In the genomic region with DNA sequence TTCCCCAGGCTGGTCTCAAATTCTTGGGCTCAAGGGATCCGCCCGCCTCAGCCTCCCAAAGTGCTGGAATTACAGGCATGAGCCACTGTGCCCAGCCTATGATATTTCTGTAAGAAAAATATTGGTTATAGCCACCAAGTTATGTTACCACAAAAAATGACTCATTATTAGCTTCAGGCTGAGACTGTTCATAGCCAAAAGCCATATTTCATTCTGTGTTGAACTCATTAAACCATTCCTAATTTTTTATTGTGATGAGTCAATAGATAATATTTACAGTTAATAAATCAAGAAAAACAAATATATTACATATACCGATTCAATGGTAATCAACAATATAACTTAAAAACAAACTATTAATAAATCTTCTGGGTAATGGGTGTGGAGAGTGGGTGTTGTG, we compare ENCODE assay signal across 19 cellular contexts. TPM values are rescaled to one million over a fixed set of nuclear protein-coding genes. Genes with fewer than 3 reads are reported as not detected.
DNase-seq lines count a peak whose midpoint lies in the region; ATAC-seq and TF ChIP-seq lines count a peak whose summit lies in the region.
"Had no signal": no experiment of that assay in that cellular context is flagged by ENCODE, and none has a peak within 500 bp of the region (broad histone marks: within the 10 kb centered on the region; RNA-seq: fewer than 3 reads in every experiment).

No MANE protein-coding gene starts in this region.

- H3K23ac ChIP-seq in IMR-90 (ENCODE audit: low read depth, low read length), result no peak overlapping the region

- TF ChIP-seq POLR2A in IMR-90 (IDR thresholded peaks at IDR 0.05; ENCODE audit: low read depth, low read length), result no peak

- no peak overlapping the region for H3K27ac Mint-ChIP-seq in naive thymus-derived CD4-positive, alpha-beta T cell
- H3K27ac Mint-ChIP-seq: activated CD4-positive, alpha-beta T cell treated with anti-CD3 and anti-CD28 coated beads, Interleukin-2, amount 10 ng/mL, durations not matched to agents 7 days and 5 days; activated naive CD4-positive, alpha-beta T cell treated with anti-CD3 and anti-CD28 coated beads, Interleukin-2, amount 50 U/mL, for 24 hours; memory B cell; neural progenitor cell had no signal

- H3K27me3 Mint-ChIP-seq in activated T-cell treated with anti-CD3 and anti-CD28 coated beads, Interleukin-2, amount 50 U/mL, for 4 hours (ENCODE audit: low read depth), result peaks cover 15% of the 10 kb centered on the region
- H3K27me3 Mint-ChIP-seq in naive thymus-derived CD4-positive, alpha-beta T cell, result peaks cover 7 to 25% (median 13%) of the 10 kb centered on the region in 5 donors

- no peak overlapping the region for H3K4me3 Mint-ChIP-seq in activated T-cell treated with anti-CD3 and anti-CD28 coated beads, Interleukin-2, amount 50 U/mL, for 4 hours
- H3K4me3 Mint-ChIP-seq in naive thymus-derived CD4-positive, alpha-beta T cell, result no peak overlapping the region
- H3K4me3 Mint-ChIP-seq: activated CD4-positive, alpha-beta T cell treated with anti-CD3 and anti-CD28 coated beads, Interleukin-2, amount 10 ng/mL, durations not matched to agents 7 days and 5 days; activated naive CD4-positive, alpha-beta T cell treated with anti-CD3 and anti-CD28 coated beads, Interleukin-2, amount 50 U/mL, for 24 hours; memory B cell; neural progenitor cell had no signal

- H3K9me3 ChIP-seq in IMR-90 (ENCODE audit: control insufficient read depth, insufficient read depth, low read length) (no peaks in the 10 kb centered on the region), mammary epithelial cell (replicated peaks; ENCODE audit: insufficient read depth, low read length) (no peaks in the 10 kb centered on the region)
- no peaks in the 10 kb centered on the region for H3K9me3 ChIP-seq in naive thymus-derived CD4-positive, alpha-beta T cell (ENCODE audit: control insufficient read depth in 2 of 3, low read length in 3 of 3)
- H3K9me3 ChIP-seq: Caco-2, stomach had no signal

- H3K27me3 ChIP-seq in IMR-90 (ENCODE audit: control insufficient read depth, insufficient read depth, low read length) (no peaks in the 10 kb centered on the region), mammary epithelial cell (ENCODE audit: insufficient read depth, low read length) (no peaks in the 10 kb centered on the region)
- no peaks in the 10 kb centered on the region for H3K27me3 ChIP-seq in naive thymus-derived CD4-positive, alpha-beta T cell (ENCODE audit: control insufficient read depth in 2 of 2, insufficient read depth in 2 of 2, low read length in 2 of 2)
- H3K27me3 ChIP-seq: stomach had no signal

- H4K8ac ChIP-seq in IMR-90 (ENCODE audit: low read depth in 2 of 2, low read length in 2 of 2), result no peak overlapping the region

- H3K36me3 Mint-ChIP-seq in activated T-cell treated with anti-CD3 and anti-CD28 coated beads, Interleukin-2, amount 50 U/mL, for 4 hours (ENCODE audit: insufficient read depth), result no peaks in the 10 kb centered on the region
- H3K36me3 Mint-ChIP-seq in naive thymus-derived CD4-positive, alpha-beta T cell, result no peaks in the 10 kb centered on the region
- H3K36me3 Mint-ChIP-seq: activated naive CD4-positive, alpha-beta T cell treated with anti-CD3 and anti-CD28 coated beads, Interleukin-2, amount 50 U/mL, for 24 hours; memory B cell; neural progenitor cell had no signal

- CTCF ChIA-PET in IMR-90 (lab: Yijun Ruan, JAX), result no interaction called here
- CTCF ChIA-PET in mammary epithelial cell (lab: Charles Lee; ENCODE audit: low non-redundant PET), result no interaction called here
- CTCF ChIA-PET in naive thymus-derived CD4-positive, alpha-beta T cell (lab: Charles Lee), result no interaction called here

- H3K4me1 Mint-ChIP-seq in activated T-cell treated with anti-CD3 and anti-CD28 coated beads, Interleukin-2, amount 50 U/mL, for 4 hours (ENCODE audit: low read depth), result no peaks in the 10 kb centered on the region
- H3K4me1 Mint-ChIP-seq in naive thymus-derived CD4-positive, alpha-beta T cell, result no peaks in the 10 kb centered on the region
- H3K4me1 Mint-ChIP-seq: activated CD4-positive, alpha-beta T cell treated with anti-CD3 and anti-CD28 coated beads, Interleukin-2, amount 10 ng/mL, durations not matched to agents 7 days and 5 days; activated naive CD4-positive, alpha-beta T cell treated with anti-CD3 and anti-CD28 coated beads, Interleukin-2, amount 50 U/mL, for 24 hours; neural progenitor cell had no signal

- no peaks in the 10 kb centered on the region for H3K79me1 ChIP-seq in IMR-90 (ENCODE audit: low read depth in 1 of 2, low read length in 2 of 2)

- WGBS in IMR-90 (ENCODE audit: extremely low coverage in 2 of 2, insufficient read length in 1 of 2), 2 experiments, result no CpG with 5 or more reads among the region's 3 CpGs
- 60% methylated on average over 3 of the region's 3 CpGs for WGBS in mammary epithelial cell (ENCODE audit: low coverage, missing lambda C conversion rate)

- H3K27ac ChIP-seq in IMR-90 (ENCODE audit: insufficient read depth, low read length) (no peak overlapping the region), mammary epithelial cell (ENCODE audit: insufficient read depth, low read depth, low read length) (no peak overlapping the region)
- no peak overlapping the region for H3K27ac ChIP-seq in naive thymus-derived CD4-positive, alpha-beta T cell (ENCODE audit: low read depth, low read length)
- H3K27ac ChIP-seq: neural progenitor cell, stomach had no signal

- TF ChIP-seq RAD21 in IMR-90 (IDR thresholded peaks at IDR 0.05; ENCODE audit: low read length), result no peak

- no peak overlapping the region for H3K56ac ChIP-seq in IMR-90 (ENCODE audit: extremely low read depth, insufficient read depth, low read length)

- POLR2A ChIA-PET in IMR-90 (lab: Charles Lee; ENCODE audit: unreplicated experiment), result no interaction called here
- POLR2A ChIA-PET in naive thymus-derived CD4-positive, alpha-beta T cell (lab: Charles Lee), result no interaction called here

- H3K4me3 ChIP-seq in IMR-90 (ENCODE audit: insufficient read depth, low read depth, low read length) (no peak overlapping the region), mammary epithelial cell (replicated peaks in 1 of 3; ENCODE audit: insufficient read depth in 1 of 3, low read depth in 2 of 3, low read length in 3 of 3) (no peak overlapping the region)
- no peak overlapping the region for H3K4me3 ChIP-seq in naive thymus-derived CD4-positive, alpha-beta T cell (ENCODE audit: low read length)
- H3K4me3 ChIP-seq: neural progenitor cell, stomach had no signal

- H3K9me1 ChIP-seq in IMR-90 (ENCODE audit: insufficient read depth, low read length), result no peaks in the 10 kb centered on the region

- no peaks in the 10 kb centered on the region for H3K9me3 Mint-ChIP-seq in activated T-cell treated with anti-CD3 and anti-CD28 coated beads, Interleukin-2, amount 50 U/mL, for 4 hours
- H3K9me3 Mint-ChIP-seq in naive thymus-derived CD4-positive, alpha-beta T cell, result no peaks in the 10 kb centered on the region
- H3K9me3 Mint-ChIP-seq: activated CD4-positive, alpha-beta T cell treated with anti-CD3 and anti-CD28 coated beads, Interleukin-2, amount 10 ng/mL, durations not matched to agents 7 days and 5 days; activated naive CD4-positive, alpha-beta T cell treated with anti-CD3 and anti-CD28 coated beads, Interleukin-2, amount 50 U/mL, for 24 hours; neural progenitor cell had no signal

- H3K4me1 ChIP-seq in IMR-90 (ENCODE audit: control insufficient read depth, insufficient read depth, low read length) (0 out of 2 replicates have a peak, but pooled peaks cover 1% of the 10 kb centered on the region), mammary epithelial cell (ENCODE audit: insufficient read depth, low read length) (peaks cover 6% of the 10 kb centered on the region)
- no peaks in the 10 kb centered on the region for H3K4me1 ChIP-seq in naive thymus-derived CD4-positive, alpha-beta T cell (ENCODE audit: control insufficient read depth in 2 of 2, insufficient read depth in 2 of 2, low read length in 2 of 2)
- H3K4me1 ChIP-seq: Caco-2, neural progenitor cell, stomach had no signal

- no peak overlapping the region for H2BK120ac ChIP-seq in IMR-90 (ENCODE audit: low read depth, low read length)

- dilution Hi-C loops in IMR-90 (cut with HindIII; ENCODE audit: low sequenced_read_pairs, unreplicated experiment), result no loop called here
- dilution Hi-C loops in mammary epithelial cell (cut with HindIII; ENCODE audit: low sequenced_read_pairs), result no loop called here

- no peak overlapping the region for H4K91ac ChIP-seq in IMR-90 (ENCODE audit: insufficient read depth, low read depth, low read length)

- no peak overlapping the region for H2BK5ac ChIP-seq in IMR-90 (ENCODE audit: low read depth, low read length, poor library complexity, severe bottlenecking)

- no peak overlapping the region for H2AK5ac ChIP-seq in IMR-90 (ENCODE audit: low read depth, low read length)

- H2AFZ ChIP-seq in IMR-90 (replicated peaks; ENCODE audit: low read length, poor library complexity), result no peak overlapping the region
- no peak overlapping the region for H2AFZ ChIP-seq in mammary epithelial cell (ENCODE audit: low read depth, low read length)

- H3K4ac ChIP-seq in IMR-90 (ENCODE audit: low read depth, low read length), result no peak overlapping the region

- ATAC-seq in IMR-90 (ENCODE audit: low read depth), result peak; percentile 54
- no peak for ATAC-seq in activated T-cell treated with anti-CD3 and anti-CD28 coated beads, Interleukin-2, amount 50 U/mL, for 4 hours
- ATAC-seq in naive thymus-derived CD4-positive, alpha-beta T cell, result no peak

- no peak overlapping the region for H3K18ac ChIP-seq in IMR-90 (ENCODE audit: low read depth, low read length)

- no peaks in the 10 kb centered on the region for H4K20me1 ChIP-seq in IMR-90 (ENCODE audit: insufficient read depth, low read length)
- H4K20me1 ChIP-seq in mammary epithelial cell (ENCODE audit: insufficient read depth, low read length), result no peaks in the 10 kb centered on the region

- DNase-seq in AG08395 (ENCODE audit: low spot score) (peak; percentile 74), IMR-90 (peak; percentile 43), mammary epithelial cell (peak; percentile 56), iris pigment epithelial cell (ENCODE audit: low read depth) (peak; percentile 40), NCI-H1930 (lab: John Stamatoyannopoulos, UW) (no peak), mucosa of gallbladder (ENCODE audit: low spot score) (no peak)
- no peak for DNase-seq in activated T-cell treated with anti-CD3 and anti-CD28 coated beads, Interleukin-2, amount 50 U/mL, for 4 hours
- DNase-seq in naive thymus-derived CD4-positive, alpha-beta T cell, result no peak
- DNase-seq: activated CD4-positive, alpha-beta T cell treated with anti-CD3 and anti-CD28 coated beads, Interleukin-2, amount 10 ng/mL, durations not matched to agents 7 days and 5 days; Caco-2; caudate nucleus; glutamatergic neuron; MV-4-11; NCI-H2107; NCI-H748 treated with DMSO at 0.1 percent for 48 hours; stomach had no signal

- in situ Hi-C loops in IMR-90 (cut with MboI; ENCODE audit: low sequenced_read_pairs) (no loop called here), mammary epithelial cell (cut with MboI; ENCODE audit: low sequenced_read_pairs in 2 of 2) (loop anchor here (10.0 to 25.0 kb wide), 2 partner anchors 55 to 112 kb away; no protein-coding TSS in a partner anchor)

- H3K9ac ChIP-seq in IMR-90 (ENCODE audit: low read depth, low read length), result no peak overlapping the region
- no peak overlapping the region for H3K9ac ChIP-seq in mammary epithelial cell (ENCODE audit: insufficient read depth, low read length)
- H3K9ac ChIP-seq: neural progenitor cell had no signal

- BruUV-seq in IMR-90 (replicated peaks; lab: Mats Ljungman, UMichigan) (no TSS peak), mammary epithelial cell (replicated peaks; lab: Mats Ljungman, UMichigan) (no TSS peak)

- H3K79me2 ChIP-seq in mammary epithelial cell (ENCODE audit: insufficient read depth, low read length), result no peaks in the 10 kb centered on the region

- H4K5ac ChIP-seq in IMR-90 (ENCODE audit: low read depth, low read length), result no peak overlapping the region

- H2AK9ac ChIP-seq in IMR-90 (replicated peaks; ENCODE audit: low read depth, low read length, poor library complexity), result no peak overlapping the region

- H3K36me3 ChIP-seq in IMR-90 (ENCODE audit: control insufficient read depth, insufficient read depth, low read length) (no peaks in the 10 kb centered on the region), mammary epithelial cell (ENCODE audit: insufficient read depth, low read length) (no peaks in the 10 kb centered on the region)
- no peaks in the 10 kb centered on the region for H3K36me3 ChIP-seq in naive thymus-derived CD4-positive, alpha-beta T cell (ENCODE audit: control insufficient read depth in 2 of 3, insufficient read depth in 3 of 3, low read length in 3 of 3)
- H3K36me3 ChIP-seq: neural progenitor cell, stomach had no signal

- H3K4me2 ChIP-seq in IMR-90 (ENCODE audit: low read depth, low read length) (no peak overlapping the region), mammary epithelial cell (ENCODE audit: insufficient read depth, low read depth, low read length) (no peak overlapping the region)
- H3K4me2 ChIP-seq: neural progenitor cell had no signal

- intact Hi-C loops in IMR-90 (cut with micrococcal nuclease), result no loop called here
- intact Hi-C loops in mammary epithelial cell (cut with micrococcal nuclease), result no loop called here
- intact Hi-C loops in naive thymus-derived CD4-positive, alpha-beta T cell (cut with micrococcal nuclease), result no loop called here

- no peak overlapping the region for H2BK20ac ChIP-seq in IMR-90 (ENCODE audit: low read depth, low read length)

- no peak overlapping the region for H3K14ac ChIP-seq in IMR-90 (replicated peaks; ENCODE audit: low read depth, low read length)

- no peak for TF ChIP-seq CTCF in IMR-90 (conservative IDR thresholded peaks at IDR 0.05; ENCODE audit: low read depth, low read length)
- no peak for TF ChIP-seq CTCF in mammary epithelial cell (conservative IDR thresholded peaks at IDR 0.05 in 1 of 2, IDR thresholded peaks at IDR 0.05 in 1 of 2; ENCODE audit: extremely low read depth in 1 of 2, insufficient read depth in 1 of 2, low read depth in 1 of 2, low read length in 2 of 2)

- H2BK15ac ChIP-seq in IMR-90 (ENCODE audit: low read depth, low read length), result no peak overlapping the region

RNA-seq across cellular contexts. Expression of a gene that starts 27.3 kb away (rescaled TPM):
- total RNA-seq in IMR-90 (2012; rRNA removed) (5.6 and 7.5 TPM in 2 replicates), mammary epithelial cell (10 to 100 TPM in 1 of 2 donors, 1 to 10 TPM in 1; 6.8 to 11.2 TPM), mucosa of gallbladder (4.7 TPM)
- polyA plus RNA-seq in IMR-90 (2012; rRNA removed) (2.0 and 2.1 TPM in 2 replicates), mammary epithelial cell (3.1 TPM)
- 1.2 and 1.9 TPM in 2 replicates for polyA plus RNA-seq in IMR-90 (2012; cell fraction: cytosol; rRNA removed)
- polyA plus RNA-seq in IMR-90 (2012; cell fraction: nucleus; rRNA removed; ENCODE audit: low replicate concordance), result 0.55 and 2.0 TPM in 2 replicates
- 12.7 TPM for polyA minus RNA-seq in mammary epithelial cell
- 1 to 10 TPM in 2 of 3 donors, under 1 TPM in 1; 0.98 to 1.2 (median 1.1) TPM for total RNA-seq in activated T-cell treated with anti-CD3 and anti-CD28 coated beads, Interleukin-2, amount 50 U/mL, for 4 hours
- 1 to 10 TPM; 2.6 to 4.4 (median 3.0) TPM for total RNA-seq in naive thymus-derived CD4-positive, alpha-beta T cell
- polyA plus RNA-seq in naive thymus-derived CD4-positive, alpha-beta T cell, result 1 to 10 TPM; 2.0 to 2.9 TPM

RNA-seq across cellular contexts. Expression of a gene that starts 37.3 kb away (rescaled TPM):
- total RNA-seq in IMR-90 (2012; rRNA removed) (40.9 and 78.3 TPM in 2 replicates), mammary epithelial cell (10 to 100 TPM; 38.0 to 49.2 TPM), mucosa of gallbladder (30.9 TPM)
- polyA plus RNA-seq in IMR-90 (2012; rRNA removed) (17.9 and 21.7 TPM in 2 replicates), mammary epithelial cell (10.8 TPM)
- 7.2 and 12.0 TPM in 2 replicates for polyA plus RNA-seq in IMR-90 (2012; cell fraction: cytosol; rRNA removed)
- 2.2 and 9.9 TPM in 2 replicates for polyA plus RNA-seq in IMR-90 (2012; cell fraction: nucleus; rRNA removed; ENCODE audit: low replicate concordance)
- polyA minus RNA-seq in mammary epithelial cell, result 49.5 TPM
- total RNA-seq in activated T-cell treated with anti-CD3 and anti-CD28 coated beads, Interleukin-2, amount 50 U/mL, for 4 hours, result 10 to 100 TPM; 49.6 to 58.2 (median 49.9) TPM
- 10 to 100 TPM; 34.4 to 63.9 (median 50.9) TPM for total RNA-seq in naive thymus-derived CD4-positive, alpha-beta T cell
- 10 to 100 TPM; 49.4 to 51.8 TPM for polyA plus RNA-seq in naive thymus-derived CD4-positive, alpha-beta T cell

Comparison
In these comparisons a context has a peak if more than half of its experiments do, and no peak if none do; other contexts are left out.
1. DNase-seq: peak in AG08395 (single experiment), IMR-90 (single experiment), mammary epithelial cell (single experiment) and iris pigment epithelial cell (single experiment); none in NCI-H1930 (0 of 2), activated T-cell treated with anti-CD3 and anti-CD28 coated beads, Interleukin-2, amount 50 U/mL, for 4 hours (single experiment), naive thymus-derived CD4-positive, alpha-beta T cell (0 of 9) and mucosa of gallbladder (single experiment).